ENCODE assay signal across 14 cellular contexts in the genomic region with DNA sequence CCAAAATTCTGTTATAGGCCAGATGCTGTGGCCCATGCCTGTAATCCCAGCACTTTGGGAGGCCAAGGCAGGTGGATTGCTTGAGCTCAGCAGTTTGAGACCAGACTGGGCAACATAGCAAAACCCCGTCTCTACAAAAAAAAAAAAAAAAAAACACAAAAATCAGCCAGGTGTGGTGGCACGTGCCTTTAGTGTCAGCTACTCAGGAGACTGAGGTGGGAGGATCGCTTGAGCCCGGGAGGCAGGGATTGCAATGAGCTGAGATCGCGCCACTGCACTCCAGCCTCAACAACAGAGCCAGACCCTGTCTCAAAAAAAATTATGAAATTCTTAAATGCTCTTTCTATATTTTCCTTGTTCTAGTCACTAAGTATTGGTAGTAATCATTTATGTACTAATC. TPM values are rescaled to one million over a fixed set of nuclear protein-coding genes. Genes with fewer than 3 reads are reported as not detected.
A peak's percentile ranks its signal among the peaks of the same experiment; 100 is the strongest.
DNase-seq lines count a peak whose midpoint lies in the region; ATAC-seq and TF ChIP-seq lines count a peak whose summit lies in the region.
"Had no signal": no experiment of that assay in that cellular context is flagged by ENCODE, and none has a peak within 500 bp of the region (broad histone marks: within the 10 kb centered on the region; RNA-seq: fewer than 3 reads in every experiment).

No MANE protein-coding gene starts in this region.

- peak; percentile 1 for DNase-seq in activated T-cell treated with anti-CD3 and anti-CD28 coated beads, Interleukin-2, amount 50 U/mL, for 48 hours
- no peak for DNase-seq in activated T-cell treated with anti-CD3 and anti-CD28 coated beads, Interleukin-2, amount 50 U/mL, for 1 hour
- DNase-seq in Karpas-422: peak; percentile 6
- DNase-seq in islet precursor cell: peak; percentile 12
- peak; percentile 8 for DNase-seq in stimulated activated CD8-positive, alpha-beta memory T cell treated with anti-CD3 and anti-CD28 coated beads, Interleukin-4, amount 100 ng/mL, for 48 hours
- no peak for DNase-seq in erythroblast (lab: John Stamatoyannopoulos, UW)
- DNase-seq in RKO (ENCODE audit: low spot score): no peak
- DNase-seq: ACHN; CD4-positive, CD25-positive, alpha-beta regulatory T cell; DMS79; H7 had no signal

- H3K4me3 ChIP-seq in Karpas-422 (ENCODE audit: low read length): no peak overlapping the region
- H3K4me3 ChIP-seq: BLaER1 treated with 17β-estradiol and CSF1 and Interleukin-3, amounts not matched to agents 10 nM and 100 nM; GM23338 had no signal

- no peaks in the 10 kb centered on the region for H3K4me1 ChIP-seq in Karpas-422 (ENCODE audit: low read length)

- no peaks in the 10 kb centered on the region for H3K27me3 ChIP-seq in Karpas-422 (ENCODE audit: low read length)
- H3K27me3 ChIP-seq: BLaER1 treated with 17β-estradiol and CSF1 and Interleukin-3, amounts not matched to agents 10 nM and 100 nM had no signal

- H3K36me3 ChIP-seq in Karpas-422 (ENCODE audit: insufficient read depth, low read length): no peaks in the 10 kb centered on the region

- no peaks in the 10 kb centered on the region for H3K9me2 ChIP-seq in Karpas-422 (replicated peaks; ENCODE audit: insufficient read depth, low read length)

- no peaks in the 10 kb centered on the region for H3K9me3 ChIP-seq in Karpas-422 (ENCODE audit: low read length)

- no peak for ATAC-seq in activated CD4-positive, CD25-positive, alpha-beta regulatory T cell treated with anti-CD3 and anti-CD28 coated beads, Interleukin-2, amount 50 U/mL, for 24 hours
- ATAC-seq: GM23338 had no signal

- no peak overlapping the region for H3K4me2 ChIP-seq in Karpas-422 (ENCODE audit: low read depth, low read length, poor library complexity, severe bottlenecking)
- H3K4me2 ChIP-seq: BLaER1 treated with 17β-estradiol and CSF1 and Interleukin-3, amounts not matched to agents 10 nM and 100 nM; GM23338 had no signal

- H3K27ac ChIP-seq in Karpas-422 (ENCODE audit: low read length): no peak overlapping the region
- H3K27ac ChIP-seq: BLaER1 treated with 17β-estradiol and CSF1 and Interleukin-3, amounts not matched to agents 10 nM and 100 nM had no signal

- TF ChIP-seq POLR2A in erythroblast (IDR thresholded peaks at IDR 0.05; ENCODE audit: low read length): no peak

- H4K20me1 ChIP-seq in Karpas-422 (ENCODE audit: insufficient read depth, low read depth, low read length): no peaks in the 10 kb centered on the region
- H4K20me1 ChIP-seq: BLaER1 treated with 17β-estradiol and CSF1 and Interleukin-3, amounts not matched to agents 10 nM and 100 nM had no signal

- H3K79me2 ChIP-seq in Karpas-422 (ENCODE audit: low read length): no peaks in the 10 kb centered on the region

- no peak overlapping the region for H3K9ac ChIP-seq in Karpas-422 (ENCODE audit: low read length)
- H3K9ac ChIP-seq: BLaER1 treated with 17β-estradiol and CSF1 and Interleukin-3, amounts not matched to agents 10 nM and 100 nM had no signal

- H2AFZ ChIP-seq in Karpas-422 (ENCODE audit: low read length): no peak overlapping the region
- H2AFZ ChIP-seq: GM23338 had no signal

RNA-seq across cellular contexts. Expression of a gene that starts 30.6 kb away (rescaled TPM):
- 0.41 and 2.2 TPM in 2 replicates for total RNA-seq in Karpas-422 (2014; rRNA removed; shearing (Covaris generic); ENCODE audit: low replicate concordance)

RNA-seq across cellular contexts. Expression of a gene that starts 35.9 kb away (rescaled TPM):
- total RNA-seq in Karpas-422 (2014; rRNA removed; shearing (Covaris generic); ENCODE audit: low replicate concordance): 13.4 and 19.9 TPM in 2 replicates

Comparison
In these comparisons a context has a peak if more than half of its experiments do, and no peak if none do; other contexts are left out.
1. DNase-seq: peak in activated T-cell treated with anti-CD3 and anti-CD28 coated beads, Interleukin-2, amount 50 U/mL, for 48 hours (2 of 2), Karpas-422 (single experiment), islet precursor cell (single experiment) and stimulated activated CD8-positive, alpha-beta memory T cell treated with anti-CD3 and anti-CD28 coated beads, Interleukin-4, amount 100 ng/mL, for 48 hours (single experiment); none in activated T-cell treated with anti-CD3 and anti-CD28 coated beads, Interleukin-2, amount 50 U/mL, for 1 hour (single experiment), erythroblast (0 of 2) and RKO (single experiment).